Comparison of ENCODE assay signal across 8 cellular contexts in the genomic region with DNA sequence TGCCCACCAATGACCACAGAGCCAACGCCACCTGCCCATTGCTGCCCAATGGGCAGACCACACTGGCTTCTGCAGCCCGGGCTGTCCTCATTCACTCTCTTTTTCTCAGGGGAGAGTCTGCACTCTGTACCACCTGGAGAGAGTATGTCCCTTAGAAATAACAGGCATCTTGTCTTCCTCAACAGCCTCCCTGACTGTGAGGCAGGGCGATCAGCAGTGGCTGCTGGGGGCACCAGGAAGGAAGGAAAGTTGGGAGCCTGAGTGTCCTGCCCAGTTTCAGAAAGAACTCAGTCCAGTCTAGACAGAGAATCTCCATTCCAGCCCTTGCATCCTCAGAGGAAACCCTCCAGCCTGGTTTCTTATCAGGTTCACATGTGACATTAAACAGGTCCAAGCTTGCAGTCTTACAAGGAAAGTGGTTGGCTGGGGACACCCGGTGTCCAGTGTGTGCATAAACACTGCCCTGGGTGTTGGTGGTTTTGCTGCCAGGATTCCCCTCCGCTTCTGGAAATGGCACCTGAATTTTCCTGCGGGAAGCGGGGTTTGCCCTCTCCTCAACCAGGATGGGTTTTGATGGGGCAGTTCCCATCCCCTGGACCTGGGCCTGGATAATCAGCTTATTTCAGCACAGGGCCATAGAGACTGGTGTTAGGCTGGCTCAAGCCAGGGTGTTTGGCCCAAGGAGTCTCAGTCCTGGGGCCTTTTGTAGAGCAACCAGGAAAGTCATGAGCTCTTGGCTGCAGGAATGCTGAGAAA. TPM values are rescaled to one million over a fixed set of nuclear protein-coding genes. Genes with fewer than 3 reads are reported as not detected.
DNase-seq lines count a peak whose midpoint lies in the region; ATAC-seq and TF ChIP-seq lines count a peak whose summit lies in the region.

No MANE protein-coding gene starts in this region.

- H3K4me3 Mint-ChIP-seq in T-cell = no peak overlapping the region
- no peak overlapping the region for H3K4me3 Mint-ChIP-seq in CD8-positive, alpha-beta T cell

- WGBS in right lobe of liver (ENCODE audit: insufficient coverage, low coverage, low lambda C conversion rate, missing lambda C conversion rate) = 57% methylated on average over 4 of the region's 7 CpGs

- intact Hi-C loops in right lobe of liver (cut with DNase I) (loop anchor here in 1 of 2 donors (5.0 kb wide), 1 partner anchor 165 kb away; no protein-coding TSS in a partner anchor), vagina (cut with DNase I) (no loop called here)
- intact Hi-C loops in CD8-positive, alpha-beta T cell (cut with DNase I, micrococcal nuclease) = no loop called here

- POLR2A ChIA-PET in T-cell (lab: Charles Lee) = no interaction called here
- POLR2A ChIA-PET in CD8-positive, alpha-beta T cell (lab: Charles Lee) = no interaction called here

- peaks cover 0 to 3% (median 0%) of the 10 kb centered on the region in 4 donors for H3K4me1 ChIP-seq in right lobe of liver
- H3K4me1 ChIP-seq in vagina = peaks cover 19% of the 10 kb centered on the region
- H3K4me1 ChIP-seq in CD8-positive, alpha-beta T cell (ENCODE audit: insufficient read depth, low read length) = no peaks in the 10 kb centered on the region

- H3K27ac ChIP-seq in right lobe of liver (no peak overlapping the region), vagina (no peak overlapping the region)
- H3K27ac ChIP-seq in CD8-positive, alpha-beta T cell (ENCODE audit: low read depth, low read length) = no peak overlapping the region

- no peaks in the 10 kb centered on the region for H3K36me3 Mint-ChIP-seq in T-cell
- no peaks in the 10 kb centered on the region for H3K36me3 Mint-ChIP-seq in CD8-positive, alpha-beta T cell

- H3K27me3 Mint-ChIP-seq in T-cell = peaks cover 4 to 9% of the 10 kb centered on the region in 2 donors
- peaks cover 8% of the 10 kb centered on the region for H3K27me3 Mint-ChIP-seq in CD8-positive, alpha-beta T cell (ENCODE audit: low read depth)

- H3K27me3 ChIP-seq in right lobe of liver (no peaks in the 10 kb centered on the region), vagina (no peaks in the 10 kb centered on the region)
- no peaks in the 10 kb centered on the region for H3K27me3 ChIP-seq in CD8-positive, alpha-beta T cell (ENCODE audit: insufficient read depth, low read length)

- no peak overlapping the region for H3K27ac Mint-ChIP-seq in T-cell
- no peak overlapping the region for H3K27ac Mint-ChIP-seq in CD8-positive, alpha-beta T cell

- no peaks in the 10 kb centered on the region for H3K36me3 ChIP-seq in right lobe of liver
- no peaks in the 10 kb centered on the region for H3K36me3 ChIP-seq in vagina
- no peaks in the 10 kb centered on the region for H3K36me3 ChIP-seq in CD8-positive, alpha-beta T cell (ENCODE audit: insufficient read depth, low read length)

- H3K4me3 ChIP-seq in GM12875 (ENCODE audit: low read depth, low read length) (no peak overlapping the region), right lobe of liver (no peak overlapping the region), vagina (no peak overlapping the region)
- H3K4me3 ChIP-seq in CD8-positive, alpha-beta T cell (ENCODE audit: low read depth, low read length) = no peak overlapping the region

- DNase-seq in M059J (ENCODE audit: low read depth) = peak; percentile 63
- peak; percentile 86 for DNase-seq in dermis blood vessel endothelial cell
- peak in 2 of 3 donors; percentile 61 to 62 for DNase-seq in right lobe of liver
- no peak for DNase-seq in vagina (ENCODE audit: extremely low spot score in 2 of 2)
- no peak for DNase-seq in T-cell
- DNase-seq in CD8-positive, alpha-beta T cell = no peak
- DNase-seq in DMS153 treated with DMSO at 0.1 percent for 48 hours (lab: John Stamatoyannopoulos, UW; ENCODE audit: unreplicated experiment) = no peak

- CTCF ChIA-PET in T-cell (lab: Charles Lee) = no interaction called here
- CTCF ChIA-PET in CD8-positive, alpha-beta T cell (lab: Charles Lee) = interaction anchor here (0.6 to 0.7 kb wide), 2 partner anchors 12 to 14 kb away, joined by 3 read pairs; no protein-coding TSS in a partner anchor

- H3K9me3 ChIP-seq in right lobe of liver = no peaks in the 10 kb centered on the region
- H3K9me3 ChIP-seq in vagina = no peaks in the 10 kb centered on the region
- no peaks in the 10 kb centered on the region for H3K9me3 ChIP-seq in CD8-positive, alpha-beta T cell (ENCODE audit: low read length)

- no peaks in the 10 kb centered on the region for H3K9me3 Mint-ChIP-seq in T-cell
- H3K9me3 Mint-ChIP-seq in CD8-positive, alpha-beta T cell = no peaks in the 10 kb centered on the region

- H3K4me1 Mint-ChIP-seq in T-cell = no peaks in the 10 kb centered on the region
- H3K4me1 Mint-ChIP-seq in CD8-positive, alpha-beta T cell (ENCODE audit: low read depth) = no peaks in the 10 kb centered on the region

- ATAC-seq in right lobe of liver (peak; percentile 87 to 94 (median 92)), T-cell (replicated peaks in 1 of 4) (no peak)
- ATAC-seq in CD8-positive, alpha-beta T cell = no peak

- TF ChIP-seq POLR2A in right lobe of liver (IDR thresholded peaks at IDR 0.05) (no peak), vagina (IDR thresholded peaks at IDR 0.05) (no peak)

- TF ChIP-seq CTCF in GM12875 (IDR thresholded peaks at IDR 0.05; ENCODE audit: borderline replicate concordance, insufficient read depth, low read depth, low read length) (peak; percentile 46), right lobe of liver (IDR thresholded peaks at IDR 0.05) (peak; percentile 48 to 70 (median 63)), vagina (IDR thresholded peaks at IDR 0.05) (peak; percentile 46 to 65 (median 56))
- TF ChIP-seq CTCF in CD8-positive, alpha-beta T cell (IDR thresholded peaks at IDR 0.05) = no peak

RNA-seq across cellular contexts. Expression of gene SSUH2, which starts 37.1 kb away (rescaled TPM):
- 0.05 TPM in 1 of 2 replicates, not detected in the other for total RNA-seq in M059J (2014; rRNA removed; shearing (Covaris generic))
- total RNA-seq in dermis blood vessel endothelial cell = not detected in 2 replicates
- total RNA-seq in right lobe of liver = 1 to 10 TPM in 4 of 6 experiments, under 1 TPM in 1, not detected in 1; 0.09 to 2.0 (median 1.1) TPM
- total RNA-seq in vagina = not detected
- under 1 TPM in 1 of 5 donors, not detected in 4; 0.13 TPM for total RNA-seq in T-cell
- not detected for total RNA-seq in CD8-positive, alpha-beta T cell

Comparison
In these comparisons a context has a peak if more than half of its experiments do, and no peak if none do; other contexts are left out.
1. DNase-seq: peak in M059J (single experiment), dermis blood vessel endothelial cell (single experiment) and right lobe of liver (2 of 3); none in vagina (0 of 2), T-cell (0 of 34), CD8-positive, alpha-beta T cell (0 of 7) and DMS153 treated with DMSO at 0.1 percent for 48 hours (single experiment).
2. ATAC-seq: peak in right lobe of liver (4 of 4); none in T-cell (0 of 4) and CD8-positive, alpha-beta T cell (single experiment).